Comparison of ENCODE assay signal across 31 cellular contexts in genomic region chr1:53731201-53731600, GRCh38. TPM values are rescaled to one million over a fixed set of nuclear protein-coding genes. Genes with fewer than 3 reads are reported as not detected.
"Had no signal": no experiment of that assay in that cellular context is flagged by ENCODE, and none has a peak within 500 bp of the region (broad histone marks: within the 10 kb centered on the region; RNA-seq: fewer than 3 reads in every experiment).

No MANE protein-coding gene starts in this region.

- H3K4me1 ChIP-seq: foreskin keratinocyte, heart right ventricle, left lung, lower lobe of right lung, parathyroid adenoma, psoas muscle, sigmoid colon, tibial nerve had no signal

- H3K9ac ChIP-seq: parathyroid adenoma had no signal

- H3K4me1 Mint-ChIP-seq: activated CD8-positive, alpha-beta memory T cell treated with anti-CD3 and anti-CD28 coated beads, Interleukin-2, amount 10 ng/mL, durations not matched to agents 7 days and 5 days; T-helper 17 cell had no signal

- DNase-seq: activated CD4-positive, alpha-beta T cell treated with anti-CD3 and anti-CD28 coated beads, Interleukin-2, amount 50 U/mL, for 1 hour; activated CD4-positive, CD25-positive, alpha-beta regulatory T cell treated with anti-CD3 and anti-CD28 coated beads, Interleukin-2, amount 50 U/mL, for 72 hours; activated CD8-positive, alpha-beta memory T cell treated with anti-CD3 and anti-CD28 coated beads, Interleukin-2, amount 10 ng/mL, durations not matched to agents 7 days and 5 days; activated CD8-positive, alpha-beta T cell treated with anti-CD3 and anti-CD28 coated beads for 36 hours; activated naive CD4-positive, alpha-beta T cell; activated T-cell treated with anti-CD3 and anti-CD28 coated beads, Interleukin-2, amount 50 U/mL, for 48 hours; anterior cingulate cortex; foreskin keratinocyte; heart right ventricle; kidney glomerular epithelial cell; left lung; lower lobe of right lung; mesendoderm; nephron progenitor cell; psoas muscle; sigmoid colon; stimulated activated CD4-positive, alpha-beta T cell treated with anti-CD3 and anti-CD28 coated beads, Interleukin-15, amount 100 ng/mL, for 24 hours; stimulated activated CD4-positive, alpha-beta T cell treated with anti-CD3 and anti-CD28 coated beads, Interleukin-2, amount 100 ng/mL, for 24 hours; stimulated activated naive CD4-positive, alpha-beta T cell; T-helper 17 cell; T1000 had no signal

- H3K79me2 ChIP-seq: parathyroid adenoma had no signal

- H3K9me3 Mint-ChIP-seq: activated CD8-positive, alpha-beta T cell treated with anti-CD3 and anti-CD28 coated beads for 36 hours; activated naive CD4-positive, alpha-beta T cell treated with anti-CD3 and anti-CD28 coated beads, Interleukin-2, amount 50 U/mL, for 72 hours; activated T-helper 2 cell treated with anti-CD3 and anti-CD28 coated beads, Interferon-gamma antibody, Interleukin-2, Interleukin-4, amounts not matched to agents 10 μg/mL and 5 μg/mL and 100 μg/mL, durations not matched to agents 14 hours and 24 hours and 36 hours; nephron progenitor cell had no signal

- H3K4me3 ChIP-seq: heart right ventricle, left lung, lower lobe of right lung, psoas muscle, sigmoid colon, tibial nerve had no signal

- H3K36me3 Mint-ChIP-seq: activated CD8-positive, alpha-beta memory T cell treated with anti-CD3 and anti-CD28 coated beads, Interleukin-2, amount 10 ng/mL, durations not matched to agents 7 days and 5 days; activated naive CD4-positive, alpha-beta T cell treated with anti-CD3 and anti-CD28 coated beads, Interleukin-2, amount 50 U/mL, for 72 hours; brain had no signal

- H3K36me3 ChIP-seq: heart right ventricle, left lung, lower lobe of right lung, sigmoid colon, tibial nerve had no signal

- H2AFZ ChIP-seq: parathyroid adenoma had no signal

- FAIRE-seq: endothelial cell of umbilical vein had no signal

- H3K4me3 Mint-ChIP-seq: activated CD8-positive, alpha-beta memory T cell treated with anti-CD3 and anti-CD28 coated beads, Interleukin-2, amount 10 ng/mL, durations not matched to agents 7 days and 5 days; activated CD8-positive, alpha-beta T cell treated with anti-CD3 and anti-CD28 coated beads for 36 hours; nephron progenitor cell; T-helper 17 cell had no signal

- H3K27ac ChIP-seq: foreskin keratinocyte, heart right ventricle, left lung, lower lobe of right lung, parathyroid adenoma, psoas muscle, sigmoid colon, tibial nerve had no signal

- H3K9me3 ChIP-seq: heart right ventricle, left lung, lower lobe of right lung, psoas muscle, sigmoid colon, tibial nerve had no signal

- ATAC-seq: activated CD8-positive, alpha-beta memory T cell treated with anti-CD3 and anti-CD28 coated beads, Interleukin-2, amount 10 ng/mL, durations not matched to agents 7 days and 5 days; activated CD8-positive, alpha-beta T cell treated with anti-CD3 and anti-CD28 coated beads for 36 hours; activated naive CD4-positive, alpha-beta T cell treated with anti-CD3 and anti-CD28 coated beads, Interleukin-2, amount 50 U/mL, for 72 hours; esophagus mucosa; foreskin keratinocyte; heart right ventricle; left lung; lower lobe of right lung; psoas muscle; SK-N-SH treated with all-trans-retinoic acid at 6 μM for 48 hours; T-helper 17 cell had no signal

- H3K27ac Mint-ChIP-seq: activated CD8-positive, alpha-beta memory T cell treated with anti-CD3 and anti-CD28 coated beads, Interleukin-2, amount 10 ng/mL, durations not matched to agents 7 days and 5 days; activated CD8-positive, alpha-beta T cell treated with anti-CD3 and anti-CD28 coated beads for 36 hours; activated naive CD4-positive, alpha-beta T cell treated with anti-CD3 and anti-CD28 coated beads, Interleukin-2, amount 50 U/mL, for 72 hours; activated T-helper 2 cell treated with anti-CD3 and anti-CD28 coated beads, Interferon-gamma antibody, Interleukin-2, Interleukin-4, amounts not matched to agents 10 μg/mL and 5 μg/mL and 100 μg/mL, durations not matched to agents 14 hours and 24 hours and 36 hours; nephron progenitor cell; T-helper 17 cell had no signal

RNA-seq across cellular contexts. Expression of gene GLIS1, which starts 7.8 kb away (rescaled TPM):
- total RNA-seq: activated CD8-positive, alpha-beta memory T cell treated with anti-CD3 and anti-CD28 coated beads, Interleukin-2, amount 10 ng/mL, durations not matched to agents 7 days and 5 days; activated CD8-positive, alpha-beta T cell treated with anti-CD3 and anti-CD28 coated beads for 36 hours; activated naive CD4-positive, alpha-beta T cell treated with anti-CD3 and anti-CD28 coated beads, Interleukin-2, amount 50 U/mL, for 72 hours; activated T-helper 2 cell treated with anti-CD3 and anti-CD28 coated beads, Interferon-gamma antibody, Interleukin-2, Interleukin-4, amounts not matched to agents 10 μg/mL and 5 μg/mL and 100 μg/mL, durations not matched to agents 14 hours and 24 hours and 36 hours; endothelial cell of umbilical vein; foreskin keratinocyte; left lung; lower lobe of right lung; mononuclear cell; T-helper 17 cell; temporal lobe had no signal
- polyA plus RNA-seq: endothelial cell of umbilical vein, foreskin keratinocyte had no signal
